In genomic region chr7:123714296-123715080, GRCh38 we compare ENCODE assay signal across 1 cellular context.
TF ChIP-seq lines count a peak whose summit lies in the region.

No MANE protein-coding gene starts in this region.

TF ChIP-seq in IMR-90, 13 proteins besides CTCF, POLR2A, EP300 and RAD21 (continued from another document):
- TF ChIP-seq CEBPB (IDR thresholded peaks at IDR 0.05; ENCODE audit: low read depth, low read length) (no peak), NFE2L2 (IDR thresholded peaks at IDR 0.05; ENCODE audit: low read depth, low read length) (no peak), SMC3 (IDR thresholded peaks at IDR 0.05; ENCODE audit: low read depth, low read length) (no peak), BHLHE40 (IDR thresholded peaks at IDR 0.05; ENCODE audit: low read depth, low read length) (no peak), MXI1 (IDR thresholded peaks at IDR 0.05; ENCODE audit: borderline replicate concordance, low read depth, low read length) (no peak), MAFK (IDR thresholded peaks at IDR 0.05; ENCODE audit: low read depth, low read length) (no peak), ELK1 (IDR thresholded peaks at IDR 0.05; ENCODE audit: borderline replicate concordance, low read depth, low read length) (no peak)
